7 cellular contexts compared by ENCODE assay signal in the genomic region with DNA sequence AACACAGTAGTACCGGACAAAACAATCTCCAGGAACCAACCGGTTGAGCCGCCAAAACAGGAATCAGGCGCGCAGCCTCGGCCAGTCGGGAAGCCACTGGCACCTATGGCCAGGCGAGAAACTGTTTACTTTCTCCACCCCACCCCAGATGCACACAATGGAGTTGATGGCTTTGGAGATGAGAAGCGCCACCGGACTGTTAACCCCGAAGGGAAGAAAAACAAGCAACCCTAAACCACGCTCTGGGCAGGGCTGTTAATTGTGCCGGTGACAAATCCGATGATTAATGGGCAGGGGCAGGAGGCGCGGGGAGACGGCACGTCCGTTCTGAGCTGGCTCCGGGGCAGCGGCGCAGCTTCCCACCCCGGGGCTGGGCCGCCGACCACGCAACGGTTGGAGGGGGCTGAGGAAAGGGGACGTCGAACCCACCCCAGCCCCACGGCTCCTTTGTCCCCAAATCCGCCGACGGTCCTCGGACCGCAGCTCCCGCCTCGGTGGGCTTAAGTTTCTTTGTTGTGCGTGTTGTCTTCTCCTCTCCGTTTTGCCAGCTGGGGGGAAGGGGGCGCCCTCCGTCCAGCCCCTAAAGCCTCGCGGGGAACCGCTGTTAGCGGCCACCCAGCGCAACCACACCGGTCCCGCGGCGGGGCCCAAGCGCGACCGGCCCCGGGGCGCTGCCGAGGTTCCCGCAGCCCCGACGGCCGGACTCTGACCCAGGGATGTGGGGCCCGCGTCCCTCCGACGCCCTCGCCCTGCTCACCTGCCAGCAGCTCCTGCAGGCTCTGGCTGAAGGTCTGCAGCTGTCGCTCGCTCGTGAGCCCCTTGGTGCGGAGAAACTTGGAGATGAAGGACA. TPM values are rescaled to one million over a fixed set of nuclear protein-coding genes. Genes with fewer than 3 reads are reported as not detected.
A peak's percentile ranks its signal among the peaks of the same experiment; 100 is the strongest.
DNase-seq lines count a peak whose midpoint lies in the region; ATAC-seq and TF ChIP-seq lines count a peak whose summit lies in the region.

No MANE protein-coding gene starts in this region.

- ATAC-seq in GM18502 (IDR thresholded peaks at IDR 0.05; ENCODE audit: poor library complexity, unreplicated experiment) (peak; percentile 0), left ventricle myocardium superior (peak; percentile 14)
- ATAC-seq in activated naive CD8-positive, alpha-beta T cell treated with anti-CD3 and anti-CD28 coated beads, Interleukin-2, amount 10 ng/mL, durations not matched to agents 7 days and 5 days (ENCODE audit: low read depth) = peak; percentile 0

- peaks cover 33% of the 10 kb centered on the region for H3K36me3 Mint-ChIP-seq in IgD-negative memory B cell
- peaks cover 66% of the 10 kb centered on the region for H3K36me3 Mint-ChIP-seq in activated naive CD8-positive, alpha-beta T cell treated with anti-CD3 and anti-CD28 coated beads, Interleukin-2, amount 10 ng/mL, durations not matched to agents 7 days and 5 days

- peaks cover 0 to 3% (median 0%) of the 10 kb centered on the region in 3 donors for H3K9me3 Mint-ChIP-seq in IgD-negative memory B cell
- H3K9me3 Mint-ChIP-seq in activated naive CD8-positive, alpha-beta T cell treated with anti-CD3 and anti-CD28 coated beads, Interleukin-2, amount 10 ng/mL, durations not matched to agents 7 days and 5 days = no peaks in the 10 kb centered on the region

- POLR2A ChIA-PET in SK-N-SH (lab: Yijun Ruan, JAX) = interaction anchor here (0.8 to 3.7 kb wide), 46 partner anchors 8 to 771 kb away, joined by 3 to 66 read pairs (median 4); no protein-coding TSS in a partner anchor
- POLR2A ChIA-PET in activated naive CD8-positive, alpha-beta T cell treated with anti-CD3 and anti-CD28 coated beads, Interleukin-2, amount 10 ng/mL, durations not matched to agents 7 days and 5 days (lab: Charles Lee) = interaction anchor here (0.6 to 7.1 kb wide), 58 partner anchors 11 to 1237 kb away, joined by 3 to 311 read pairs (median 6); a partner anchor contains a TSS

- no peaks in the 10 kb centered on the region for H3K27me3 Mint-ChIP-seq in IgD-negative memory B cell
- no peaks in the 10 kb centered on the region for H3K27me3 Mint-ChIP-seq in activated naive CD8-positive, alpha-beta T cell treated with anti-CD3 and anti-CD28 coated beads, Interleukin-2, amount 10 ng/mL, durations not matched to agents 7 days and 5 days

- H3K27ac ChIP-seq in SK-N-SH (ENCODE audit: low read depth in 2 of 2, low read length in 1 of 2) = peak overlapping the region; percentile 90 to 91
- peak overlapping the region; percentile 98 to 99 for H3K27ac ChIP-seq in uterus

- H3K9ac ChIP-seq in SK-N-SH = peak overlapping the region; percentile 96

- H3K4me3 ChIP-seq in SK-N-SH (ENCODE audit: low read depth in 2 of 2, low read length in 1 of 2) = peak overlapping the region; percentile 89 to 98
- H3K4me3 ChIP-seq in uterus = peak overlapping the region; percentile 84 to 93

- intact Hi-C loops in left ventricle myocardium superior (cut with micrococcal nuclease) (loop anchor here (5.0 to 10.0 kb wide), 4 partner anchors 100 to 560 kb away; no protein-coding TSS in a partner anchor), uterus (cut with DNase I; ENCODE audit: low total_unique reads) (loop anchor here (5.0 to 10.0 kb wide), 2 partner anchors 427 to 760 kb away; no protein-coding TSS in a partner anchor)

- no peaks in the 10 kb centered on the region for H3K9me3 ChIP-seq in SK-N-SH
- H3K9me3 ChIP-seq in uterus = no peaks in the 10 kb centered on the region

- H3K27me3 ChIP-seq in SK-N-SH (ENCODE audit: insufficient read depth) (no peaks in the 10 kb centered on the region), uterus (no peaks in the 10 kb centered on the region)

- H3K36me3 ChIP-seq in SK-N-SH (replicated peaks in 1 of 2; ENCODE audit: control insufficient read depth in 1 of 2, insufficient read depth in 2 of 2, low read length in 1 of 2) = peaks cover 23 to 35% of the 10 kb centered on the region in 2 experiments
- no peaks in the 10 kb centered on the region for H3K36me3 ChIP-seq in uterus

- peaks cover 57% of the 10 kb centered on the region for H3K79me2 ChIP-seq in SK-N-SH (ENCODE audit: insufficient read depth)

- 0% methylated on average over 15 of the region's 69 CpGs for WGBS in SK-N-SH (ENCODE audit: low lambda C conversion rate)

- peaks cover 6 to 10% of the 10 kb centered on the region in 2 experiments; a peak in 3 of 4 replicates for H3K4me1 ChIP-seq in SK-N-SH (ENCODE audit: control insufficient read depth in 1 of 2, insufficient read depth in 2 of 2, low read depth in 1 of 2, low read length in 1 of 2)
- H3K4me1 ChIP-seq in uterus = no peaks in the 10 kb centered on the region

- no peaks in the 10 kb centered on the region for H3K9me2 ChIP-seq in SK-N-SH

- TF ChIP-seq CTCF in SK-N-SH (IDR thresholded peaks at IDR 0.05) = peak; percentile 27; the same call in 1 of the 2 replicates
- peak in 1 of 4 experiments; percentile 26 for TF ChIP-seq CTCF in uterus (IDR thresholded peaks at IDR 0.05)

- peak; percentile 27 for TF ChIP-seq RAD21 in SK-N-SH (IDR thresholded peaks at IDR 0.05; ENCODE audit: low read length)

- CTCF ChIA-PET in SK-N-SH (lab: Yijun Ruan, JAX) = interaction anchor here (0.6 to 6.1 kb wide), 34 partner anchors 14 to 779 kb away, joined by 3 to 50 read pairs (median 4); no protein-coding TSS in a partner anchor

- peak; percentile 7 to 35 for TF ChIP-seq POLR2A in uterus (IDR thresholded peaks at IDR 0.05)

- peak overlapping the region; percentile 88 to 100 (median 99) for H3K4me3 Mint-ChIP-seq in IgD-negative memory B cell
- peak overlapping the region; percentile 88 for H3K4me3 Mint-ChIP-seq in activated naive CD8-positive, alpha-beta T cell treated with anti-CD3 and anti-CD28 coated beads, Interleukin-2, amount 10 ng/mL, durations not matched to agents 7 days and 5 days

- peaks cover 17 to 37% (median 18%) of the 10 kb centered on the region in 3 donors for H3K4me1 Mint-ChIP-seq in IgD-negative memory B cell
- H3K4me1 Mint-ChIP-seq in activated naive CD8-positive, alpha-beta T cell treated with anti-CD3 and anti-CD28 coated beads, Interleukin-2, amount 10 ng/mL, durations not matched to agents 7 days and 5 days = peaks cover 31% of the 10 kb centered on the region

- H2AFZ ChIP-seq in SK-N-SH (ENCODE audit: low read depth) = no peak overlapping the region

- H3F3A ChIP-seq in SK-N-SH (replicated peaks; ENCODE audit: insufficient read depth) = peaks cover 25% of the 10 kb centered on the region

- no peak for TF ChIP-seq EP300 in SK-N-SH (IDR thresholded peaks at IDR 0.05; ENCODE audit: borderline replicate concordance in 1 of 2, low read depth in 1 of 2, low read length in 1 of 2)

- DNase-seq in SK-N-SH = peak; percentile 60
- peak; percentile 72 for DNase-seq in activated naive CD8-positive, alpha-beta T cell treated with anti-CD3 and anti-CD28 coated beads, Interleukin-2, amount 10 ng/mL, durations not matched to agents 7 days and 5 days
- DNase-seq in left ventricle myocardium superior = peak; percentile 61
- DNase-seq in pulmonary artery endothelial cell (ENCODE audit: low read depth, low spot score) = peak; percentile 27
- DNase-seq in uterus = peak; percentile 50 to 66

- H3K27ac Mint-ChIP-seq in IgD-negative memory B cell = peak overlapping the region; percentile 88 to 100 (median 99)
- H3K27ac Mint-ChIP-seq in activated naive CD8-positive, alpha-beta T cell treated with anti-CD3 and anti-CD28 coated beads, Interleukin-2, amount 10 ng/mL, durations not matched to agents 7 days and 5 days = peak overlapping the region; percentile 99

- peaks cover 30% of the 10 kb centered on the region for H4K20me1 ChIP-seq in SK-N-SH (ENCODE audit: insufficient read depth)

- H3K4me2 ChIP-seq in SK-N-SH = peak overlapping the region; percentile 81

TF ChIP-seq in SK-N-SH, 30 proteins besides CTCF, POLR2A, EP300 and RAD21 (continues in another document):
- TF ChIP-seq, protein P1, sequence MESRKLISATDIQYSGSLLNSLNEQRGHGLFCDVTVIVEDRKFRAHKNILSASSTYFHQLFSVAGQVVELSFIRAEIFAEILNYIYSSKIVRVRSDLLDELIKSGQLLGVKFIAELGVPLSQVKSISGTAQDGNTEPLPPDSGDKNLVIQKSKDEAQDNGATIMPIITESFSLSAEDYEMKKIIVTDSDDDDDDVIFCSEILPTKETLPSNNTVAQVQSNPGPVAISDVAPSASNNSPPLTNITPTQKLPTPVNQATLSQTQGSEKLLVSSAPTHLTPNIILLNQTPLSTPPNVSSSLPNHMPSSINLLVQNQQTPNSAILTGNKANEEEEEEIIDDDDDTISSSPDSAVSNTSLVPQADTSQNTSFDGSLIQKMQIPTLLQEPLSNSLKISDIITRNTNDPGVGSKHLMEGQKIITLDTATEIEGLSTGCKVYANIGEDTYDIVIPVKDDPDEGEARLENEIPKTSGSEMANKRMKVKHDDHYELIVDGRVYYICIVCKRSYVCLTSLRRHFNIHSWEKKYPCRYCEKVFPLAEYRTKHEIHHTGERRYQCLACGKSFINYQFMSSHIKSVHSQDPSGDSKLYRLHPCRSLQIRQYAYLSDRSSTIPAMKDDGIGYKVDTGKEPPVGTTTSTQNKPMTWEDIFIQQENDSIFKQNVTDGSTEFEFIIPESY (IDR thresholded peaks at IDR 0.05; ENCODE audit: borderline replicate concordance, low read depth) = no peak
- TF ChIP-seq TAF1 (IDR thresholded peaks at IDR 0.05; ENCODE audit: borderline replicate concordance, low read depth, low read length) (no peak; the same call in 1 of the 2 replicates), RCOR1 (IDR thresholded peaks at IDR 0.05; ENCODE audit: low read length) (no peak), GABPA (IDR thresholded peaks at IDR 0.05; ENCODE audit: low read depth) (no peak)

RNA-seq across cellular contexts. Expression of a gene that starts 0.8 kb away (rescaled TPM):
- polyA plus RNA-seq in IgD-negative memory B cell = 669 TPM
- 16.2 and 28.3 TPM in 2 replicates for polyA plus RNA-seq in SK-N-SH (2012; rRNA removed)
- 19.6 and 23.8 TPM in 2 replicates for polyA plus RNA-seq in SK-N-SH (2012; cell fraction: cytosol; rRNA removed)
- 15.1 and 15.2 TPM in 2 replicates for polyA plus RNA-seq in SK-N-SH (2012; cell fraction: nucleus; rRNA removed)
- 100 to 1,000 TPM; 249 to 255 TPM for total RNA-seq in activated naive CD8-positive, alpha-beta T cell treated with anti-CD3 and anti-CD28 coated beads, Interleukin-2, amount 10 ng/mL, durations not matched to agents 7 days and 5 days
- total RNA-seq in left ventricle myocardium superior = 74.6 TPM
- 13.2 and 17.4 TPM in 2 replicates for total RNA-seq in pulmonary artery endothelial cell
- total RNA-seq in uterus = 100 to 1,000 TPM in 1 of 4 donors, 10 to 100 TPM in 3; 40.4 to 214 (median 70.1) TPM

Comparison
In these comparisons a context has a peak if more than half of its experiments do, and no peak if none do; other contexts are left out.
1. Peak in every context shown above with its lines: DNase-seq, ATAC-seq, H3K4me3 ChIP-seq and H3K27ac ChIP-seq.